Comparison of ENCODE assay signal across 1 cellular context in the genomic region with DNA sequence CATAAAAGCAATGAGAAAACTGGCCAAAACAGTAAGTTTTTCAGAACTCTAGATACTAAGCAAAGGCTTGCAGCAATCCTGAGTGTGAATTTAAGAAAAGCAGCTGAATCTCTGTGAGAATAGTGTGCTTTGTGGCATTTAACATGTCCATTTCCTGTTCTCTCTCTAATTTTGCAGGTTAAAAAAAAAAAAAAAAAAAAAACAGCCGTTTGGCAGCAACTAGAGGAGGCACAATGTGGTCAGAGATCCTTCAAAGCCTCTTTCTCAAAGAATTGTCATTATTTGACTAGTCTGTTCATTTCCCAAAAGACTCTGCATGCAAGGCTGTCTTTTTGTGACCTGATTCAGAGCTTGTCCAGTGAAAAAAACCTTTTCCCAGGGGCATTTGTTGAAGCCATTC.
TF ChIP-seq lines count a peak whose summit lies in the region.

No MANE protein-coding gene starts in this region.

TF ChIP-seq in H1, 55 proteins besides CTCF, POLR2A, EP300 and RAD21 (continued from another document):
- TF ChIP-seq POLR2AphosphoS5 (IDR thresholded peaks at IDR 0.05; ENCODE audit: low read depth, low read length) (no peak), FOSL1 (IDR thresholded peaks at IDR 0.05; ENCODE audit: insufficient read depth, low read depth, low read length) (no peak), EZH2 (IDR thresholded peaks at IDR 0.05; ENCODE audit: low read depth, low read length, severe bottlenecking) (no peak), PHF8 (conservative IDR thresholded peaks at IDR 0.05; ENCODE audit: low read depth, low read length) (no peak)
